In genomic region chr5:141734501-141735231, GRCh38 we compare ENCODE assay signal across 9 cellular contexts. TPM values are rescaled to one million over a fixed set of nuclear protein-coding genes. Genes with fewer than 3 reads are reported as not detected.
A peak's percentile ranks its signal among the peaks of the same experiment; 100 is the strongest.
DNase-seq lines count a peak whose midpoint lies in the region; ATAC-seq, FAIRE-seq and TF ChIP-seq lines count a peak whose summit lies in the region.
"Had no signal": no experiment of that assay in that cellular context is flagged by ENCODE, and none has a peak within 500 bp of the region (broad histone marks: within the 10 kb centered on the region; RNA-seq: fewer than 3 reads in every experiment).

No MANE protein-coding gene starts in this region.

- in situ Hi-C loops in Panc1 (cut with HindIII; ENCODE audit: low pct_unique_long_range_greater_than_20kb, low sequenced_read_pairs): no loop called here

- H3K36me3 Mint-ChIP-seq in CD4-positive, CD25-positive, alpha-beta regulatory T cell: no peaks in the 10 kb centered on the region
- H3K36me3 Mint-ChIP-seq in osteocyte (ENCODE audit: unreplicated experiment): no peaks in the 10 kb centered on the region

- no peak overlapping the region for H3K27ac Mint-ChIP-seq in CD4-positive, CD25-positive, alpha-beta regulatory T cell
- H3K27ac Mint-ChIP-seq in osteocyte (ENCODE audit: unreplicated experiment): no peak overlapping the region

- DNase-seq in CD4-positive, CD25-positive, alpha-beta regulatory T cell: peak in 2 of 3 donors; percentile 18 to 39
- peak; percentile 71 for DNase-seq in HEK293T (ENCODE audit: extremely low spot score)
- DNase-seq in Panc1 (ENCODE audit: low read depth, low spot score): no peak
- DNase-seq in dedifferentiated amniotic fluid mesenchymal stem cell (ENCODE audit: extremely low spot score): peak; percentile 34
- peak; percentile 88 for DNase-seq in osteocyte (ENCODE audit: extremely low spot score, unreplicated experiment)
- no peak for DNase-seq in D721Med (ENCODE audit: insufficient read length, low spot score)

- peaks cover 0 to 3% (median 0%) of the 10 kb centered on the region in 7 donors for H3K9me3 Mint-ChIP-seq in CD4-positive, CD25-positive, alpha-beta regulatory T cell
- H3K9me3 Mint-ChIP-seq in osteocyte (ENCODE audit: unreplicated experiment): no peaks in the 10 kb centered on the region

- CTCF ChIA-PET in HEK293T (lab: Yijun Ruan, JAX) (no interaction called here), Panc1 (lab: Charles Lee) (no interaction called here)

- TF ChIP-seq CTCF in Panc1 (IDR thresholded peaks at IDR 0.05) (no peak), osteocyte (IDR thresholded peaks at IDR 0.05) (no peak), D721Med (IDR thresholded peaks at IDR 0.05; ENCODE audit: insufficient read depth, missing control alignments) (no peak)

- no peak for ATAC-seq in CD4-positive, CD25-positive, alpha-beta regulatory T cell (ENCODE audit: low read depth in 2 of 2)
- ATAC-seq in Panc1: peak; percentile 46; the same call in 1 of the 2 replicates
- ATAC-seq in HG03045 (IDR thresholded peaks at IDR 0.05; ENCODE audit: unreplicated experiment): no peak
- no peak for ATAC-seq in GM19455 (IDR thresholded peaks at IDR 0.05; ENCODE audit: unreplicated experiment)

- H3K36me3 ChIP-seq in CD4-positive, CD25-positive, alpha-beta regulatory T cell (ENCODE audit: control insufficient read depth, insufficient read depth, low read length): no peaks in the 10 kb centered on the region
- no peaks in the 10 kb centered on the region for H3K36me3 ChIP-seq in Panc1 (ENCODE audit: control insufficient read depth, insufficient read depth, low read length)

- intact Hi-C loops in Panc1 (cut with micrococcal nuclease; ENCODE audit: unreplicated experiment): no loop called here

- no peaks in the 10 kb centered on the region for H3K4me1 ChIP-seq in CD4-positive, CD25-positive, alpha-beta regulatory T cell (ENCODE audit: control insufficient read depth, insufficient read depth, low read length, poor library complexity, severe bottlenecking)
- no peaks in the 10 kb centered on the region for H3K4me1 ChIP-seq in Panc1 (ENCODE audit: control insufficient read depth, insufficient read depth, low read length)

- no TSS peak for BruUV-seq in Panc1 (replicated peaks; lab: Mats Ljungman, UMichigan)

- peaks cover 3% of the 10 kb centered on the region for H3K27me3 ChIP-seq in CD4-positive, CD25-positive, alpha-beta regulatory T cell (ENCODE audit: control insufficient read depth, insufficient read depth, low read length)
- peaks cover 2% of the 10 kb centered on the region; the same call in 1 of the 2 replicates for H3K27me3 ChIP-seq in Panc1 (ENCODE audit: control insufficient read depth, insufficient read depth, low read length)

- peaks cover 46% of the 10 kb centered on the region for H3K27me3 Mint-ChIP-seq in CD4-positive, CD25-positive, alpha-beta regulatory T cell
- peaks cover 30% of the 10 kb centered on the region for H3K27me3 Mint-ChIP-seq in osteocyte (ENCODE audit: unreplicated experiment)

- no peak overlapping the region for H3K27ac ChIP-seq in CD4-positive, CD25-positive, alpha-beta regulatory T cell (ENCODE audit: insufficient read depth, low read length, poor library complexity, severe bottlenecking)
- no peak overlapping the region for H3K27ac ChIP-seq in Panc1 (ENCODE audit: low read length)
- H3K27ac ChIP-seq: skin epidermis had no signal

- H3K4me3 Mint-ChIP-seq in CD4-positive, CD25-positive, alpha-beta regulatory T cell: no peak overlapping the region
- no peak overlapping the region for H3K4me3 Mint-ChIP-seq in osteocyte (ENCODE audit: unreplicated experiment)

- no peaks in the 10 kb centered on the region for H3K9me3 ChIP-seq in CD4-positive, CD25-positive, alpha-beta regulatory T cell (ENCODE audit: control insufficient read depth in 2 of 2, low read length in 2 of 2)
- no peaks in the 10 kb centered on the region for H3K9me3 ChIP-seq in Panc1 (ENCODE audit: control insufficient read depth, insufficient read depth, low read depth, low read length)

- no peak overlapping the region for H3K4me3 ChIP-seq in CD4-positive, CD25-positive, alpha-beta regulatory T cell (ENCODE audit: low read depth, low read length)
- H3K4me3 ChIP-seq in Panc1 (ENCODE audit: low read depth in 2 of 2, low read length in 2 of 2): no peak overlapping the region
- H3K4me3 ChIP-seq: skin epidermis had no signal

- FAIRE-seq in D721Med (lab: Jason Lieb, UNC): no peak

- H3K4me1 Mint-ChIP-seq in CD4-positive, CD25-positive, alpha-beta regulatory T cell: peaks cover 0 to 4% (median 0%) of the 10 kb centered on the region in 4 donors
- no peaks in the 10 kb centered on the region for H3K4me1 Mint-ChIP-seq in osteocyte (ENCODE audit: unreplicated experiment)

- POLR2A ChIA-PET in HEK293T (lab: Yijun Ruan, JAX): no interaction called here
- POLR2A ChIA-PET in Panc1 (lab: Charles Lee): no interaction called here

TF ChIP-seq in HEK293T, 16 proteins besides CTCF, POLR2A, EP300 and RAD21:
- TF ChIP-seq NFRKB (IDR thresholded peaks at IDR 0.05) (no peak), BHLHE40 (IDR thresholded peaks at IDR 0.05; ENCODE audit: borderline replicate concordance) (no peak), TARDBP (IDR thresholded peaks at IDR 0.05) (no peak), ZNF384 (IDR thresholded peaks at IDR 0.05) (no peak), HDGF (IDR thresholded peaks at IDR 0.05; ENCODE audit: borderline replicate concordance) (no peak), LEF1 (IDR thresholded peaks at IDR 0.05; ENCODE audit: borderline replicate concordance) (no peak), CTBP1 (IDR thresholded peaks at IDR 0.05; ENCODE audit: borderline replicate concordance) (no peak), FOXA1 (IDR thresholded peaks at IDR 0.05) (no peak), ELF4 (IDR thresholded peaks at IDR 0.05) (no peak), SP1 (IDR thresholded peaks at IDR 0.05) (no peak), ARNT (IDR thresholded peaks at IDR 0.05) (no peak), FOXK2 (IDR thresholded peaks at IDR 0.05) (no peak), SUZ12 (IDR thresholded peaks at IDR 0.05) (no peak), L3MBTL2 (conservative IDR thresholded peaks at IDR 0.05) (no peak), PKNOX1 (IDR thresholded peaks at IDR 0.05) (no peak), FOXM1 (IDR thresholded peaks at IDR 0.05; ENCODE audit: borderline replicate concordance) (no peak)

RNA-seq across cellular contexts. Expression of gene ARAP3, which starts 52.6 kb away (rescaled TPM):
- 6.1 TPM for total RNA-seq in CD4-positive, CD25-positive, alpha-beta regulatory T cell
- polyA plus RNA-seq in CD4-positive, CD25-positive, alpha-beta regulatory T cell: 1 to 10 TPM in 1 of 4 donors, under 1 TPM in 2, not detected in 1; 0.25 to 1.3 (median 0.30) TPM
- total RNA-seq in Panc1 (2021; ENCODE audit: unreplicated experiment): 2.5 TPM
- 3.3 TPM for polyA plus RNA-seq in Panc1 (2012; ENCODE audit: insufficient read length)
- 1.3 and 2.0 TPM in 2 replicates for total RNA-seq in osteocyte

Comparison
In these comparisons a context has a peak if more than half of its experiments do, and no peak if none do; other contexts are left out.
1. DNase-seq: peak in CD4-positive, CD25-positive, alpha-beta regulatory T cell (2 of 3), HEK293T (single experiment), dedifferentiated amniotic fluid mesenchymal stem cell (single experiment) and osteocyte (single experiment); none in Panc1 (single experiment) and D721Med (single experiment).